In genomic region chr19:45873219-45873772, GRCh38 we compare ENCODE assay signal across 33 cellular contexts. TPM values are rescaled to one million over a fixed set of nuclear protein-coding genes. Genes with fewer than 3 reads are reported as not detected.
"Had no signal": no experiment of that assay in that cellular context is flagged by ENCODE, and none has a peak within 500 bp of the region (broad histone marks: within the 10 kb centered on the region; RNA-seq: fewer than 3 reads in every experiment).

No MANE protein-coding gene starts in this region.

- H3K27ac ChIP-seq: brain microvascular endothelial cell, cardiac muscle cell, SK-N-MC had no signal

- DNase-seq: activated CD4-positive, alpha-beta memory T cell treated with anti-CD3 and anti-CD28 coated beads, Interleukin-2, amount 10 ng/mL, durations not matched to agents 7 days and 5 days; activated CD4-positive, alpha-beta T cell treated with anti-CD3 and anti-CD28 coated beads for 36 hours; activated CD4-positive, alpha-beta T cell treated with anti-CD3 and anti-CD28 coated beads, Interleukin-2, amount 50 U/mL, for 1 hour; activated CD4-positive, CD25-positive, alpha-beta regulatory T cell; activated gamma-delta T cell; activated naive CD4-positive, alpha-beta T cell treated with anti-CD3 and anti-CD28 coated beads for 36 hours; activated T-cell treated with anti-CD3 and anti-CD28 coated beads for 4 hours; activated T-cell treated with anti-CD3 and anti-CD28 coated beads, Interleukin-2, amount 50 U/mL, for 48 hours; amygdala; brain microvascular endothelial cell; NCI-H1048; NCI-H1417; NCI-H1930; NCI-H2171; NCI-H2227 treated with DMSO at 0.1 percent for 48 hours; NCI-H446 treated with DMSO at 0.1 percent for 48 hours; NCI-H526 treated with DMSO at 0.1 percent for 48 hours; NCI-H82; OCI-M1; RPMI8226; T-cell; T-helper 2 cell; T1000 had no signal

- H3K4me3 ChIP-seq: cardiac muscle cell, SK-N-MC had no signal

- H3K27ac Mint-ChIP-seq: activated CD4-positive, alpha-beta memory T cell treated with anti-CD3 and anti-CD28 coated beads, Interleukin-2, amount 10 ng/mL, durations not matched to agents 7 days and 5 days; activated CD4-positive, alpha-beta T cell treated with anti-CD3 and anti-CD28 coated beads for 36 hours; activated naive CD4-positive, alpha-beta T cell treated with anti-CD3 and anti-CD28 coated beads for 36 hours; activated naive CD8-positive, alpha-beta T cell; activated T-helper 17 cell treated with anti-CD3 and anti-CD28 coated beads, Interleukin-2, amount 50 U/mL, for 72 hours; T-cell had no signal

- H3K4me3 Mint-ChIP-seq: activated CD4-positive, alpha-beta memory T cell treated with anti-CD3 and anti-CD28 coated beads, Interleukin-2, amount 10 ng/mL, durations not matched to agents 7 days and 5 days; activated CD4-positive, alpha-beta T cell treated with anti-CD3 and anti-CD28 coated beads for 36 hours; activated naive CD4-positive, alpha-beta T cell treated with anti-CD3 and anti-CD28 coated beads for 36 hours; activated naive CD8-positive, alpha-beta T cell; activated T-helper 17 cell treated with anti-CD3 and anti-CD28 coated beads, Interleukin-2, amount 50 U/mL, for 72 hours; T-cell had no signal

- H3K36me3 ChIP-seq: brain microvascular endothelial cell, cardiac muscle cell had no signal

- H3K9me3 Mint-ChIP-seq: activated CD4-positive, alpha-beta memory T cell treated with anti-CD3 and anti-CD28 coated beads, Interleukin-2, amount 10 ng/mL, durations not matched to agents 7 days and 5 days; activated naive CD4-positive, alpha-beta T cell treated with anti-CD3 and anti-CD28 coated beads for 36 hours; activated T-helper 17 cell treated with anti-CD3 and anti-CD28 coated beads, Interleukin-2, amount 50 U/mL, for 72 hours; T-cell had no signal

- ATAC-seq: activated CD4-positive, alpha-beta T cell treated with anti-CD3 and anti-CD28 coated beads for 36 hours; activated T-helper 17 cell treated with anti-CD3 and anti-CD28 coated beads, Interleukin-2, amount 50 U/mL, for 72 hours; Panc1; Right ventricle myocardium inferior; T-cell had no signal

- H3K36me3 Mint-ChIP-seq: activated naive CD8-positive, alpha-beta T cell had no signal

- H3K27me3 ChIP-seq: brain microvascular endothelial cell, cardiac muscle cell had no signal

RNA-seq across cellular contexts. Expression of gene FOXA3, which starts 9.2 kb away (rescaled TPM):
- total RNA-seq: activated CD4-positive, alpha-beta memory T cell treated with anti-CD3 and anti-CD28 coated beads, Interleukin-2, amount 10 ng/mL, durations not matched to agents 7 days and 5 days; LHCN-M2; Right ventricle myocardium inferior had no signal

RNA-seq across cellular contexts. Expression of gene NANOS2, which starts 41.3 kb away (rescaled TPM):
- total RNA-seq: activated CD4-positive, alpha-beta memory T cell treated with anti-CD3 and anti-CD28 coated beads, Interleukin-2, amount 10 ng/mL, durations not matched to agents 7 days and 5 days; activated CD4-positive, alpha-beta T cell treated with anti-CD3 and anti-CD28 coated beads for 36 hours; activated CD8-positive, alpha-beta memory T cell treated with anti-CD3 and anti-CD28 coated beads for 36 hours; activated naive CD4-positive, alpha-beta T cell treated with anti-CD3 and anti-CD28 coated beads for 36 hours; activated T-helper 17 cell treated with anti-CD3 and anti-CD28 coated beads, Interleukin-2, amount 50 U/mL, for 72 hours; astrocyte; cardiac muscle cell; LHCN-M2; M059J; Right ventricle myocardium inferior; T-cell had no signal
- polyA plus RNA-seq: cardiac muscle cell had no signal
